1 cellular context compared by ENCODE assay signal in the genomic region with DNA sequence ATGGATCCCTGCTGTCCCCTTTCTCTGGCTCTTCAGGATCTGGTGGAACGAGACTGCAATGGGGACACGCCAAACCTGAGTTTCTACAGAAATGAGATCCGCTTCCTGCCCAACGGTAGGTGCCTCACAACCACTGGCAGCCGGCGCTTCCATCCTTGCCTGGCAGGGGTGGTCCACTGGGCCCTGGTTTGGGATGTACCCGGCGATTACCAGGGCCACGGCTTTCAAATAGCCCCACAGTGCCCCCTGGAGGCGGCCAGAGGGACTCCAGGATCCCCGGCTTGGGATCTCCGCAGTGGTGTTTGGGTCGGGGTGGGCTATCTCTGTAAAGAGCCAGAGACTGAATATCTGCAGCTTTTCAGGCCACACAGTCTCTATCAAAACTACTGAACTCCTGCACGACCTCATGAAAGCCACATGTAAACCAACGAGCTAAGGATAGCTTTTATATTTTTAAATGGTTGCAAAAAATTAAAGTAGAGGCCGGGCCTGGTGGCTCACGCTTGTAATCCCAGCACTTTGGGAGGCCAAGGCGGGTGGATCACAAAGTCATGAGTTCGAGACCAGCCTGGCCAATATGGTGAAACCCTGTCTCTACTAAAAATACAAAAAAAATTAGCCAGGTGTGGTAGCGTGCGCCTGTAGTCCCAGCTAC.
TF ChIP-seq lines count a peak whose summit lies in the region.

No MANE protein-coding gene starts in this region.

TF ChIP-seq in endothelial cell of umbilical vein, 7 proteins besides CTCF, POLR2A, EP300 and RAD21:
- TF ChIP-seq POLR2AphosphoS5 (IDR thresholded peaks at IDR 0.05; ENCODE audit: insufficient read depth, low read depth, low read length) (no peak), MYC (IDR thresholded peaks at IDR 0.05; ENCODE audit: low read depth, low read length) (no peak), JUN (IDR thresholded peaks at IDR 0.05; ENCODE audit: borderline replicate concordance, insufficient read depth, insufficient read length, low read depth) (no peak), FOS (IDR thresholded peaks at IDR 0.05; ENCODE audit: borderline replicate concordance, insufficient read depth, low read length) (no peak), GATA2 (IDR thresholded peaks at IDR 0.05; ENCODE audit: insufficient read depth, insufficient read length, low read depth, low read length) (no peak), EZH2 (IDR thresholded peaks at IDR 0.05; ENCODE audit: borderline replicate concordance, low read depth, low read length, severe bottlenecking) (no peak)
- TF ChIP-seq, protein P1, sequence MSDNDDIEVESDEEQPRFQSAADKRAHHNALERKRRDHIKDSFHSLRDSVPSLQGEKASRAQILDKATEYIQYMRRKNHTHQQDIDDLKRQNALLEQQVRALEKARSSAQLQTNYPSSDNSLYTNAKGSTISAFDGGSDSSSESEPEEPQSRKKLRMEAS (IDR thresholded peaks at IDR 0.05; ENCODE audit: insufficient read depth, insufficient read length): no peak
TF ChIP-seq in endothelial cell of umbilical vein: peak in this region for 0.
